Comparison of ENCODE assay signal across 27 cellular contexts in genomic region chr4:52512291-52512690, GRCh38.
"Had no signal": no experiment of that assay in that cellular context is flagged by ENCODE, and none has a peak within 500 bp of the region (broad histone marks: within the 10 kb centered on the region; RNA-seq: fewer than 3 reads in every experiment).

No MANE protein-coding gene starts in this region.

- H3K4me3 Mint-ChIP-seq: naive thymus-derived CD8-positive, alpha-beta T cell; natural killer cell treated with Interleukin-12 subunit alpha and Interleukin-12 subunit beta and Interleukin-15 and Interleukin-18, amount 100 ng/mL, for 72 hours; neural progenitor cell; stimulated activated effector memory CD8-positive, alpha-beta T cell treated with anti-CD3 and anti-CD28 coated beads, Interleukin-12 subunit alpha, Interleukin-12 subunit beta, amount 100 ng/mL, for 72 hours; stimulated activated naive B cell treated with anti-CD40 and anti-IgM and Interleukin-4, amounts not matched to agents 10 μg/mL and 1 μg/mL and 100 μg/mL, for 72 hours; stimulated activated naive CD8-positive, alpha-beta T cell treated with anti-CD3 and anti-CD28 coated beads, Interleukin-15, Interleukin-2, amounts not matched to agents 100 ng/mL and 50 ng/mL, for 24 hours had no signal

- H3K4me3 ChIP-seq: neural progenitor cell, ovary, psoas muscle, right lobe of liver, sigmoid colon, stomach, thoracic aorta, thyroid gland, tibial nerve, upper lobe of left lung, vagina had no signal

- ATAC-seq: naive thymus-derived CD8-positive, alpha-beta T cell; natural killer cell treated with Interleukin-12 subunit alpha and Interleukin-12 subunit beta and Interleukin-15 and Interleukin-18, amount 100 ng/mL, for 72 hours; psoas muscle; right lobe of liver; stimulated activated effector memory CD8-positive, alpha-beta T cell treated with anti-CD3 and anti-CD28 coated beads, Interleukin-12 subunit alpha, Interleukin-12 subunit beta, amount 100 ng/mL, for 72 hours; stimulated activated naive B cell treated with anti-CD40 and anti-IgM and Interleukin-4, amounts not matched to agents 10 μg/mL and 1 μg/mL and 100 μg/mL, for 72 hours had no signal

- H3K27me3 Mint-ChIP-seq: progenitor cell of endocrine pancreas; stimulated activated naive B cell treated with anti-CD40 and anti-IgM and Interleukin-4, amounts not matched to agents 10 μg/mL and 1 μg/mL and 100 μg/mL, for 72 hours had no signal

- H3K36me3 Mint-ChIP-seq: natural killer cell treated with Interleukin-12 subunit alpha and Interleukin-12 subunit beta and Interleukin-15 and Interleukin-18, amount 100 ng/mL, for 72 hours; neural progenitor cell; stimulated activated effector memory CD8-positive, alpha-beta T cell treated with anti-CD3 and anti-CD28 coated beads, Interleukin-12 subunit alpha, Interleukin-12 subunit beta, amount 100 ng/mL, for 72 hours; stimulated activated naive B cell treated with anti-CD40 and anti-IgM and Interleukin-4, amounts not matched to agents 10 μg/mL and 1 μg/mL and 100 μg/mL, for 72 hours had no signal

- H3K27ac Mint-ChIP-seq: naive thymus-derived CD8-positive, alpha-beta T cell; natural killer cell treated with Interleukin-12 subunit alpha and Interleukin-12 subunit beta and Interleukin-15 and Interleukin-18, amount 100 ng/mL, for 72 hours; neural progenitor cell; progenitor cell of endocrine pancreas; stimulated activated effector memory CD8-positive, alpha-beta T cell treated with anti-CD3 and anti-CD28 coated beads, Interleukin-12 subunit alpha, Interleukin-12 subunit beta, amount 100 ng/mL, for 72 hours; stimulated activated naive B cell treated with anti-CD40 and anti-IgM and Interleukin-4, amounts not matched to agents 10 μg/mL and 1 μg/mL and 100 μg/mL, for 72 hours; stimulated activated naive CD8-positive, alpha-beta T cell treated with anti-CD3 and anti-CD28 coated beads, Interleukin-15, Interleukin-2, amounts not matched to agents 100 ng/mL and 50 ng/mL, for 24 hours had no signal

- H3K9me3 Mint-ChIP-seq: stimulated activated effector memory CD8-positive, alpha-beta T cell treated with anti-CD3 and anti-CD28 coated beads, Interleukin-12 subunit alpha, Interleukin-12 subunit beta, amount 100 ng/mL, for 72 hours; stimulated activated naive CD8-positive, alpha-beta T cell treated with anti-CD3 and anti-CD28 coated beads, Interleukin-15, Interleukin-2, amounts not matched to agents 100 ng/mL and 50 ng/mL, for 24 hours had no signal

- H3K36me3 ChIP-seq: neural progenitor cell, ovary, right lobe of liver, sigmoid colon, stomach, thoracic aorta, thyroid gland, tibial nerve, upper lobe of left lung, vagina had no signal

- H3K9me3 ChIP-seq: ovary, psoas muscle, right lobe of liver, sigmoid colon, stomach, thoracic aorta, thyroid gland, tibial nerve, upper lobe of left lung, vagina had no signal

- H3K4me1 Mint-ChIP-seq: naive thymus-derived CD8-positive, alpha-beta T cell; stimulated activated effector memory CD8-positive, alpha-beta T cell treated with anti-CD3 and anti-CD28 coated beads, Interleukin-12 subunit alpha, Interleukin-12 subunit beta, amount 100 ng/mL, for 72 hours; stimulated activated naive B cell treated with anti-CD40 and anti-IgM and Interleukin-4, amounts not matched to agents 10 μg/mL and 1 μg/mL and 100 μg/mL, for 72 hours had no signal

- H3K27me3 ChIP-seq: neural progenitor cell, ovary, right lobe of liver, sigmoid colon, stomach, thyroid gland, tibial nerve, upper lobe of left lung, vagina had no signal

- H3K27ac ChIP-seq: neural progenitor cell, ovary, parathyroid adenoma, psoas muscle, right lobe of liver, sigmoid colon, stomach, thyroid gland, tibial nerve, upper lobe of left lung, vagina had no signal

- H3K4me1 ChIP-seq: neural progenitor cell, parathyroid adenoma, psoas muscle, right lobe of liver, thyroid gland, tibial nerve, upper lobe of left lung, vagina had no signal

- DNase-seq: naive thymus-derived CD8-positive, alpha-beta T cell; occipital lobe; ovary; posterior cingulate gyrus; psoas muscle; right lobe of liver; sigmoid colon; small intestine; stimulated activated CD4-positive, alpha-beta T cell treated with anti-CD3 and anti-CD28 coated beads, Interleukin-15, amount 100 ng/mL, for 24 hours; stimulated activated CD4-positive, alpha-beta T cell treated with anti-CD3 and anti-CD28 coated beads, Interleukin-2, amount 100 ng/mL, for 24 hours; stimulated activated CD4-positive, alpha-beta T cell treated with anti-CD3 and anti-CD28 coated beads, Interleukin-2, amount 100 ng/mL, for 48 hours; stimulated activated CD4-positive, alpha-beta T cell treated with anti-CD3 and anti-CD28 coated beads, Interleukin-4, amount 100 ng/mL, for 24 hours; stimulated activated naive B cell treated with anti-CD40 and anti-IgM and Interleukin-4, amounts not matched to agents 10 μg/mL and 1 μg/mL and 100 μg/mL, for 72 hours; stimulated activated naive CD4-positive, alpha-beta T cell treated with Interleukin-2 at 50 U/mL for 16 hours; stomach; thyroid gland; trophoblast cell; upper lobe of left lung had no signal
